Comparison of ENCODE assay signal across 1 cellular context in the genomic region with DNA sequence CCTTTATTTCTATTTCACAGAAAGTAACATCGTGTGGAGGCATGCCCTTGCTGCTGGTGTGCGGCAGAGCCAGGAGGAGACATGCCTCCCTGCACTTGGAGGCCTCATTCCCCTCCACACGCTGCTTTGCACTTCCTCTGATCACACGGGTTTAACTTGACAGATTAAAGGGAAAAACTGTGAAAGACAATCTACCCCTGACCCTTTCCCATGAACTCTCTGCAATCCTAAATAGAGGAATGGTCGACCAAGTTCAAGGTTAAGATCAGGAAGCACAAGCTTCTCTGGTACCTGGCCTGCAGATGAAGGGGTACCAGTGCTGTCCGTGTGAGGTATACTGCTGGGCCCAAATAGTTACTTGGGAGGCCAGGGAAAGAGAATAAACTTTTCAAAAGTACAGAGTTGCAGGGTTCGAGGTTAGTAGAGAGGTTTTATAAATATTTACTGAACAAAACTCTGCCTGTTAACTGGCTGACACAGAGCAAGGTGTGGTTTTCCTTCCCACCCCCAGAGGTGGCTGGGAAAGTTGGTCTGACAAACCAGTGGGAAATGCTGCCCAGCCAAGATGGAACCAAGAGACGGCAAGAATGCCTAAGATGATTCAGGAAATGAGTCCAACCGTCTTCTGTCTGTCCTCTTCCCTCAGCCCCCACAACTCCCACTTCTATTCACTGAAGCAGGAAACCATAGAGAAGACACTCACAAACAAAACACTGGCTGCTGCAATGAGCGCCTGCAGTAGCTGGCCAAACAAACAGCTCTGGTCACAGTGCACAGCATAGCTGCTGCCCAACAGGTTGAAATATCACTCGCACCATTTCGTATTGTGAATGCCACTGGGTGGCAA.
A peak's percentile ranks its signal among the peaks of the same experiment; 100 is the strongest.
TF ChIP-seq lines count a peak whose summit lies in the region.

No MANE protein-coding gene starts in this region.

TF ChIP-seq in HepG2, 621 proteins besides CTCF, POLR2A, EP300 and RAD21 (continued from another document and continues in another):
- TF ChIP-seq, protein P1, sequence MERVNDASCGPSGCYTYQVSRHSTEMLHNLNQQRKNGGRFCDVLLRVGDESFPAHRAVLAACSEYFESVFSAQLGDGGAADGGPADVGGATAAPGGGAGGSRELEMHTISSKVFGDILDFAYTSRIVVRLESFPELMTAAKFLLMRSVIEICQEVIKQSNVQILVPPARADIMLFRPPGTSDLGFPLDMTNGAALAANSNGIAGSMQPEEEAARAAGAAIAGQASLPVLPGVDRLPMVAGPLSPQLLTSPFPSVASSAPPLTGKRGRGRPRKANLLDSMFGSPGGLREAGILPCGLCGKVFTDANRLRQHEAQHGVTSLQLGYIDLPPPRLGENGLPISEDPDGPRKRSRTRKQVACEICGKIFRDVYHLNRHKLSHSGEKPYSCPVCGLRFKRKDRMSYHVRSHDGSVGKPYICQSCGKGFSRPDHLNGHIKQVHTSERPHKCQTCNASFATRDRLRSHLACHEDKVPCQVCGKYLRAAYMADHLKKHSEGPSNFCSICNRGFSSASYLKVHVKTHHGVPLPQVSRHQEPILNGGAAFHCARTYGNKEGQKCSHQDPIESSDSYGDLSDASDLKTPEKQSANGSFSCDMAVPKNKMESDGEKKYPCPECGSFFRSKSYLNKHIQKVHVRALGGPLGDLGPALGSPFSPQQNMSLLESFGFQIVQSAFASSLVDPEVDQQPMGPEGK (CRISPR knock-in tag; IDR thresholded peaks at IDR 0.05), result 0 out of 2 replicates have a peak, but pooled peaks have one; percentile 8
- TF ChIP-seq MAFF (IDR thresholded peaks at IDR 0.05; ENCODE audit: low read depth, low read length), result no peak
- TF ChIP-seq, protein P2, sequence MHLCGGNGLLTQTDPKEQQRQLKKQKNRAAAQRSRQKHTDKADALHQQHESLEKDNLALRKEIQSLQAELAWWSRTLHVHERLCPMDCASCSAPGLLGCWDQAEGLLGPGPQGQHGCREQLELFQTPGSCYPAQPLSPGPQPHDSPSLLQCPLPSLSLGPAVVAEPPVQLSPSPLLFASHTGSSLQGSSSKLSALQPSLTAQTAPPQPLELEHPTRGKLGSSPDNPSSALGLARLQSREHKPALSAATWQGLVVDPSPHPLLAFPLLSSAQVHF (CRISPR knock-in tag; IDR thresholded peaks at IDR 0.05), result no peak
- 0 out of 2 replicates have a peak, but pooled peaks have one; percentile 35 for TF ChIP-seq ZNF558 (CRISPR knock-in tag; IDR thresholded peaks at IDR 0.05; ENCODE audit: borderline replicate concordance)
- TF ChIP-seq, protein P3, sequence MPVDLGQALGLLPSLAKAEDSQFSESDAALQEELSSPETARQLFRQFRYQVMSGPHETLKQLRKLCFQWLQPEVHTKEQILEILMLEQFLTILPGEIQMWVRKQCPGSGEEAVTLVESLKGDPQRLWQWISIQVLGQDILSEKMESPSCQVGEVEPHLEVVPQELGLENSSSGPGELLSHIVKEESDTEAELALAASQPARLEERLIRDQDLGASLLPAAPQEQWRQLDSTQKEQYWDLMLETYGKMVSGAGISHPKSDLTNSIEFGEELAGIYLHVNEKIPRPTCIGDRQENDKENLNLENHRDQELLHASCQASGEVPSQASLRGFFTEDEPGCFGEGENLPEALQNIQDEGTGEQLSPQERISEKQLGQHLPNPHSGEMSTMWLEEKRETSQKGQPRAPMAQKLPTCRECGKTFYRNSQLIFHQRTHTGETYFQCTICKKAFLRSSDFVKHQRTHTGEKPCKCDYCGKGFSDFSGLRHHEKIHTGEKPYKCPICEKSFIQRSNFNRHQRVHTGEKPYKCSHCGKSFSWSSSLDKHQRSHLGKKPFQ (CRISPR knock-in tag; IDR thresholded peaks at IDR 0.05; ENCODE audit: insufficient replicate concordance), result peak; percentile 45
- no peak for TF ChIP-seq KDM5B (CRISPR knock-in tag; IDR thresholded peaks at IDR 0.05; ENCODE audit: borderline replicate concordance)
- TF ChIP-seq, protein P4, sequence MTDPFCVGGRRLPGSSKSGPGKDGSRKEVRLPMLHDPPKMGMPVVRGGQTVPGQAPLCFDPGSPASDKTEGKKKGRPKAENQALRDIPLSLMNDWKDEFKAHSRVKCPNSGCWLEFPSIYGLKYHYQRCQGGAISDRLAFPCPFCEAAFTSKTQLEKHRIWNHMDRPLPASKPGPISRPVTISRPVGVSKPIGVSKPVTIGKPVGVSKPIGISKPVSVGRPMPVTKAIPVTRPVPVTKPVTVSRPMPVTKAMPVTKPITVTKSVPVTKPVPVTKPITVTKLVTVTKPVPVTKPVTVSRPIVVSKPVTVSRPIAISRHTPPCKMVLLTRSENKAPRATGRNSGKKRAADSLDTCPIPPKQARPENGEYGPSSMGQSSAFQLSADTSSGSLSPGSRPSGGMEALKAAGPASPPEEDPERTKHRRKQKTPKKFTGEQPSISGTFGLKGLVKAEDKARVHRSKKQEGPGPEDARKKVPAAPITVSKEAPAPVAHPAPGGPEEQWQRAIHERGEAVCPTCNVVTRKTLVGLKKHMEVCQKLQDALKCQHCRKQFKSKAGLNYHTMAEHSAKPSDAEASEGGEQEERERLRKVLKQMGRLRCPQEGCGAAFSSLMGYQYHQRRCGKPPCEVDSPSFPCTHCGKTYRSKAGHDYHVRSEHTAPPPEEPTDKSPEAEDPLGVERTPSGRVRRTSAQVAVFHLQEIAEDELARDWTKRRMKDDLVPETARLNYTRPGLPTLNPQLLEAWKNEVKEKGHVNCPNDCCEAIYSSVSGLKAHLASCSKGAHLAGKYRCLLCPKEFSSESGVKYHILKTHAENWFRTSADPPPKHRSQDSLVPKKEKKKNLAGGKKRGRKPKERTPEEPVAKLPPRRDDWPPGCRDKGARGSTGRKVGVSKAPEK (CRISPR knock-in tag; IDR thresholded peaks at IDR 0.05; ENCODE audit: borderline replicate concordance), result peak; percentile 68; the same call in 1 of the 2 replicates
- no peak for TF ChIP-seq IKZF4 (CRISPR knock-in tag; IDR thresholded peaks at IDR 0.05; ENCODE audit: borderline replicate concordance, low read depth, not compliant biosample characterization)
- peak; percentile 13; the same call in 1 of the 2 replicates for TF ChIP-seq MED1 (CRISPR knock-in tag; IDR thresholded peaks at IDR 0.05)
- TF ChIP-seq ARNT2 (CRISPR knock-in tag; IDR thresholded peaks at IDR 0.05; ENCODE audit: low read depth), result no peak
- no peak for TF ChIP-seq ZNF383 (CRISPR knock-in tag; IDR thresholded peaks at IDR 0.05; ENCODE audit: borderline replicate concordance)
- no peak for TF ChIP-seq PAF1 (CRISPR knock-in tag; IDR thresholded peaks at IDR 0.05)
- TF ChIP-seq, protein P5, sequence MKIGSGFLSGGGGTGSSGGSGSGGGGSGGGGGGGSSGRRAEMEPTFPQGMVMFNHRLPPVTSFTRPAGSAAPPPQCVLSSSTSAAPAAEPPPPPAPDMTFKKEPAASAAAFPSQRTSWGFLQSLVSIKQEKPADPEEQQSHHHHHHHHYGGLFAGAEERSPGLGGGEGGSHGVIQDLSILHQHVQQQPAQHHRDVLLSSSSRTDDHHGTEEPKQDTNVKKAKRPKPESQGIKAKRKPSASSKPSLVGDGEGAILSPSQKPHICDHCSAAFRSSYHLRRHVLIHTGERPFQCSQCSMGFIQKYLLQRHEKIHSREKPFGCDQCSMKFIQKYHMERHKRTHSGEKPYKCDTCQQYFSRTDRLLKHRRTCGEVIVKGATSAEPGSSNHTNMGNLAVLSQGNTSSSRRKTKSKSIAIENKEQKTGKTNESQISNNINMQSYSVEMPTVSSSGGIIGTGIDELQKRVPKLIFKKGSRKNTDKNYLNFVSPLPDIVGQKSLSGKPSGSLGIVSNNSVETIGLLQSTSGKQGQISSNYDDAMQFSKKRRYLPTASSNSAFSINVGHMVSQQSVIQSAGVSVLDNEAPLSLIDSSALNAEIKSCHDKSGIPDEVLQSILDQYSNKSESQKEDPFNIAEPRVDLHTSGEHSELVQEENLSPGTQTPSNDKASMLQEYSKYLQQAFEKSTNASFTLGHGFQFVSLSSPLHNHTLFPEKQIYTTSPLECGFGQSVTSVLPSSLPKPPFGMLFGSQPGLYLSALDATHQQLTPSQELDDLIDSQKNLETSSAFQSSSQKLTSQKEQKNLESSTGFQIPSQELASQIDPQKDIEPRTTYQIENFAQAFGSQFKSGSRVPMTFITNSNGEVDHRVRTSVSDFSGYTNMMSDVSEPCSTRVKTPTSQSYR (CRISPR knock-in tag; IDR thresholded peaks at IDR 0.05; ENCODE audit: borderline replicate concordance), result no peak
- TF ChIP-seq RFX1 (IDR thresholded peaks at IDR 0.05), result no peak
- TF ChIP-seq RNF2 (conservative IDR thresholded peaks at IDR 0.05; ENCODE audit: low read depth), result no peak
- peak; percentile 40; the same call in 1 of the 2 replicates for TF ChIP-seq GFI1 (CRISPR knock-in tag; IDR thresholded peaks at IDR 0.05; ENCODE audit: borderline replicate concordance)
- peak; percentile 68 for TF ChIP-seq NR2F6 (IDR thresholded peaks at IDR 0.05)
- TF ChIP-seq NR2F6 (CRISPR knock-in tag; IDR thresholded peaks at IDR 0.05), result peak; percentile 45
- TF ChIP-seq CBX1 (IDR thresholded peaks at IDR 0.05; ENCODE audit: low read depth), result no peak
- no peak for TF ChIP-seq FOXA1 (IDR thresholded peaks at IDR 0.05)
- TF ChIP-seq FOXA1 (CRISPR knock-in tag; IDR thresholded peaks at IDR 0.05), result no peak
- no peak for TF ChIP-seq ZNF747 (CRISPR knock-in tag; IDR thresholded peaks at IDR 0.05; ENCODE audit: borderline replicate concordance)
- TF ChIP-seq, protein P6, sequence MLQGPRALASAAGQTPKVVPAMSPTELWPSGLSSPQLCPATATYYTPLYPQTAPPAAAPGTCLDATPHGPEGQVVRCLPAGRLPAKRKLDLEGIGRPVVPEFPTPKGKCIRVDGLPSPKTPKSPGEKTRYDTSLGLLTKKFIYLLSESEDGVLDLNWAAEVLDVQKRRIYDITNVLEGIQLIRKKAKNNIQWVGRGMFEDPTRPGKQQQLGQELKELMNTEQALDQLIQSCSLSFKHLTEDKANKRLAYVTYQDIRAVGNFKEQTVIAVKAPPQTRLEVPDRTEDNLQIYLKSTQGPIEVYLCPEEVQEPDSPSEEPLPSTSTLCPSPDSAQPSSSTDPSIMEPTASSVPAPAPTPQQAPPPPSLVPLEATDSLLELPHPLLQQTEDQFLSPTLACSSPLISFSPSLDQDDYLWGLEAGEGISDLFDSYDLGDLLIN (CRISPR knock-in tag; IDR thresholded peaks at IDR 0.05; ENCODE audit: borderline replicate concordance), result no peak
- no peak for TF ChIP-seq HNRNPL (IDR thresholded peaks at IDR 0.05; ENCODE audit: low read depth, low read length)
- TF ChIP-seq, protein P7, sequence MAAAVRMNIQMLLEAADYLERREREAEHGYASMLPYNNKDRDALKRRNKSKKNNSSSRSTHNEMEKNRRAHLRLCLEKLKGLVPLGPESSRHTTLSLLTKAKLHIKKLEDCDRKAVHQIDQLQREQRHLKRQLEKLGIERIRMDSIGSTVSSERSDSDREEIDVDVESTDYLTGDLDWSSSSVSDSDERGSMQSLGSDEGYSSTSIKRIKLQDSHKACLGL (CRISPR knock-in tag; IDR thresholded peaks at IDR 0.05), result no peak
- TF ChIP-seq, protein P8, sequence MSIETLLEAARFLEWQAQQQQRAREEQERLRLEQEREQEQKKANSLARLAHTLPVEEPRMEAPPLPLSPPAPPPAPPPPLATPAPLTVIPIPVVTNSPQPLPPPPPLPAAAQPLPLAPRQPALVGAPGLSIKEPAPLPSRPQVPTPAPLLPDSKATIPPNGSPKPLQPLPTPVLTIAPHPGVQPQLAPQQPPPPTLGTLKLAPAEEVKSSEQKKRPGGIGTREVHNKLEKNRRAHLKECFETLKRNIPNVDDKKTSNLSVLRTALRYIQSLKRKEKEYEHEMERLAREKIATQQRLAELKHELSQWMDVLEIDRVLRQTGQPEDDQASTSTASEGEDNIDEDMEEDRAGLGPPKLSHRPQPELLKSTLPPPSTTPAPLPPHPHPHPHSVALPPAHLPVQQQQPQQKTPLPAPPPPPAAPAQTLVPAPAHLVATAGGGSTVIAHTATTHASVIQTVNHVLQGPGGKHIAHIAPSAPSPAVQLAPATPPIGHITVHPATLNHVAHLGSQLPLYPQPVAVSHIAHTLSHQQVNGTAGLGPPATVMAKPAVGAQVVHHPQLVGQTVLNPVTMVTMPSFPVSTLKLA (IDR thresholded peaks at IDR 0.05), result no peak
- no peak for TF ChIP-seq ZNF569 (CRISPR knock-in tag; IDR thresholded peaks at IDR 0.05; ENCODE audit: borderline replicate concordance)
- no peak for TF ChIP-seq PCBP1 (IDR thresholded peaks at IDR 0.05; ENCODE audit: borderline replicate concordance, low read depth, low read length)
- no peak for TF ChIP-seq FOXJ3 (CRISPR knock-in tag; IDR thresholded peaks at IDR 0.05; ENCODE audit: borderline replicate concordance)
- no peak for TF ChIP-seq TSC22D2 (CRISPR knock-in tag; IDR thresholded peaks at IDR 0.05; ENCODE audit: borderline replicate concordance)
- no peak for TF ChIP-seq ZNF557 (CRISPR knock-in tag; IDR thresholded peaks at IDR 0.05)
- TF ChIP-seq, protein P9, sequence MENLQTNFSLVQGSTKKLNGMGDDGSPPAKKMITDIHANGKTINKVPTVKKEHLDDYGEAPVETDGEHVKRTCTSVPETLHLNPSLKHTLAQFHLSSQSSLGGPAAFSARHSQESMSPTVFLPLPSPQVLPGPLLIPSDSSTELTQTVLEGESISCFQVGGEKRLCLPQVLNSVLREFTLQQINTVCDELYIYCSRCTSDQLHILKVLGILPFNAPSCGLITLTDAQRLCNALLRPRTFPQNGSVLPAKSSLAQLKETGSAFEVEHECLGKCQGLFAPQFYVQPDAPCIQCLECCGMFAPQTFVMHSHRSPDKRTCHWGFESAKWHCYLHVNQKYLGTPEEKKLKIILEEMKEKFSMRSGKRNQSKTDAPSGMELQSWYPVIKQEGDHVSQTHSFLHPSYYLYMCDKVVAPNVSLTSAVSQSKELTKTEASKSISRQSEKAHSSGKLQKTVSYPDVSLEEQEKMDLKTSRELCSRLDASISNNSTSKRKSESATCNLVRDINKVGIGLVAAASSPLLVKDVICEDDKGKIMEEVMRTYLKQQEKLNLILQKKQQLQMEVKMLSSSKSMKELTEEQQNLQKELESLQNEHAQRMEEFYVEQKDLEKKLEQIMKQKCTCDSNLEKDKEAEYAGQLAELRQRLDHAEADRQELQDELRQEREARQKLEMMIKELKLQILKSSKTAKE (CRISPR knock-in tag; IDR thresholded peaks at IDR 0.05; ENCODE audit: borderline replicate concordance), result peak; percentile 86
